In the genomic region with DNA sequence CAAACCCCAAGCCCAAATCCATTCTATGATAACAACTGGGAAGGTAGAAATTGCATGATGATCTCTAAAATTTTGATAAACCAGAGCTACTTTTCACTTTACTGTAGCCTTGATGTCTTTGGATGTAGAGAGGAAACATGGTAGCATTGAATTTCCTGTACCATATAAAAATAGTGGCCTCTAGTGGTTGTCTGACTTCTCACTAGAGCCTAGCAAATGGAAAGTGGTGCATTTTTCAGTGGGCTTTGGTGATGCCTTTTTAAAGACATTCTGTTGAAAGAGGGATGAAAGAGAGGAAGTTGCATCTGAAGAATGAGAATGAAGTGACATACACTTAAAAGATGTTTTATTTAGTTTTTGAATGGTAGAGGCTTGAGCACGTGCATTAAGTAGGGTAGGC, we compare ENCODE assay signal across 9 cellular contexts.
A peak's percentile ranks its signal among the peaks of the same experiment; 100 is the strongest.
DNase-seq lines count a peak whose midpoint lies in the region; TF ChIP-seq lines count a peak whose summit lies in the region.
"Had no signal": no experiment of that assay in that cellular context is flagged by ENCODE, and none has a peak within 500 bp of the region (broad histone marks: within the 10 kb centered on the region; RNA-seq: fewer than 3 reads in every experiment).

No MANE protein-coding gene starts in this region.

- H3K9me3 ChIP-seq in WERI-Rb-1 (ENCODE audit: severe bottlenecking) = no peaks in the 10 kb centered on the region

- no peaks in the 10 kb centered on the region for H3K4me1 Mint-ChIP-seq in activated T-helper 1 cell treated with anti-CD3 and anti-CD28 coated beads, Interleukin-12 subunit alpha, Interleukin-12 subunit beta, Interleukin-2, Interleukin-4 antibody, amounts not matched to agents 30 ng/mL and 10 ng/mL and 1 ng/mL, durations not matched to agents 14 hours and 24 hours and 36 hours (ENCODE audit: low read depth)

- no peaks in the 10 kb centered on the region for H3K27me3 ChIP-seq in WERI-Rb-1 (ENCODE audit: insufficient read depth, low read depth, severe bottlenecking)

- H3K27ac Mint-ChIP-seq in activated T-helper 1 cell treated with anti-CD3 and anti-CD28 coated beads, Interleukin-12 subunit alpha, Interleukin-12 subunit beta, Interleukin-2, Interleukin-4 antibody, amounts not matched to agents 30 ng/mL and 10 ng/mL and 1 ng/mL, durations not matched to agents 14 hours and 24 hours and 36 hours = no peak overlapping the region

- no peak overlapping the region for H3K4me3 ChIP-seq in WERI-Rb-1 (ENCODE audit: low read depth, low read length)

- peak; percentile 19; the same call in 1 of the 2 replicates for TF ChIP-seq CTCF in WERI-Rb-1 (IDR thresholded peaks at IDR 0.05; ENCODE audit: low read depth, low read length)

- H3K36me3 Mint-ChIP-seq in activated T-helper 1 cell treated with anti-CD3 and anti-CD28 coated beads, Interleukin-12 subunit alpha, Interleukin-12 subunit beta, Interleukin-2, Interleukin-4 antibody, amounts not matched to agents 30 ng/mL and 10 ng/mL and 1 ng/mL, durations not matched to agents 14 hours and 24 hours and 36 hours (ENCODE audit: low read depth) = no peaks in the 10 kb centered on the region

- H3K27me3 Mint-ChIP-seq in activated T-helper 1 cell treated with anti-CD3 and anti-CD28 coated beads, Interleukin-12 subunit alpha, Interleukin-12 subunit beta, Interleukin-2, Interleukin-4 antibody, amounts not matched to agents 30 ng/mL and 10 ng/mL and 1 ng/mL, durations not matched to agents 14 hours and 24 hours and 36 hours (ENCODE audit: insufficient read depth) = no peaks in the 10 kb centered on the region

- intact Hi-C loops in activated T-helper 1 cell treated with anti-CD3 and anti-CD28 coated beads, Interleukin-12 subunit alpha, Interleukin-12 subunit beta, Interleukin-2, Interleukin-4 antibody, amounts not matched to agents 30 ng/mL and 10 ng/mL and 1 ng/mL, durations not matched to agents 14 hours and 24 hours and 36 hours (cut with micrococcal nuclease) = no loop called here

- H3K36me3 ChIP-seq in WERI-Rb-1 = no peaks in the 10 kb centered on the region

- H3K4me3 Mint-ChIP-seq in activated T-helper 1 cell treated with anti-CD3 and anti-CD28 coated beads, Interleukin-12 subunit alpha, Interleukin-12 subunit beta, Interleukin-2, Interleukin-4 antibody, amounts not matched to agents 30 ng/mL and 10 ng/mL and 1 ng/mL, durations not matched to agents 14 hours and 24 hours and 36 hours = no peak overlapping the region

- H3K9me3 Mint-ChIP-seq in activated T-helper 1 cell treated with anti-CD3 and anti-CD28 coated beads, Interleukin-12 subunit alpha, Interleukin-12 subunit beta, Interleukin-2, Interleukin-4 antibody, amounts not matched to agents 30 ng/mL and 10 ng/mL and 1 ng/mL, durations not matched to agents 14 hours and 24 hours and 36 hours = no peaks in the 10 kb centered on the region

- DNase-seq in GM03348 (ENCODE audit: low spot score) (peak; percentile 5), HT-29 (ENCODE audit: low spot score) (peak; percentile 25), WERI-Rb-1 (no peak), medulla oblongata (ENCODE audit: extremely low spot score) (peak; percentile 22), activated gamma-delta T cell treated with Interleukin-2 at 50 U/mL for 16 hours (no peak), epidermal melanocyte (ENCODE audit: insufficient read length, low spot score) (no peak)
- no peak for DNase-seq in stimulated activated CD4-positive, alpha-beta T cell treated with anti-CD3 and anti-CD28 coated beads, Interleukin-15, amount 100 ng/mL, for 24 hours
- no peak for DNase-seq in activated T-helper 1 cell treated with anti-CD3 and anti-CD28 coated beads, Interleukin-12 subunit alpha, Interleukin-12 subunit beta, Interleukin-2, Interleukin-4 antibody, amounts not matched to agents 30 ng/mL and 10 ng/mL and 1 ng/mL, durations not matched to agents 14 hours and 24 hours and 36 hours (ENCODE audit: low spot score)
- DNase-seq: T-helper 9 cell had no signal

- peak overlapping the region; percentile 28 for H3K27ac ChIP-seq in WERI-Rb-1

Comparison
In these comparisons a context has a peak if more than half of its experiments do, and no peak if none do; other contexts are left out.
1. DNase-seq: peak in GM03348 (single experiment), HT-29 (single experiment) and medulla oblongata (single experiment); none in WERI-Rb-1 (single experiment), stimulated activated CD4-positive, alpha-beta T cell treated with anti-CD3 and anti-CD28 coated beads, Interleukin-15, amount 100 ng/mL, for 24 hours (single experiment), activated gamma-delta T cell treated with Interleukin-2 at 50 U/mL for 16 hours (single experiment), epidermal melanocyte (single experiment) and activated T-helper 1 cell treated with anti-CD3 and anti-CD28 coated beads, Interleukin-12 subunit alpha, Interleukin-12 subunit beta, Interleukin-2, Interleukin-4 antibody, amounts not matched to agents 30 ng/mL and 10 ng/mL and 1 ng/mL, durations not matched to agents 14 hours and 24 hours and 36 hours (single experiment).